ENCODE assay signal across 27 cellular contexts in genomic region chr18:78521136-78521535, GRCh38.
"Had no signal": no experiment of that assay in that cellular context is flagged by ENCODE, and none has a peak within 500 bp of the region (broad histone marks: within the 10 kb centered on the region; RNA-seq: fewer than 3 reads in every experiment).

No MANE protein-coding gene starts in this region.

- H3K9me3 ChIP-seq: adrenal gland, body of pancreas, colonic mucosa, gastrocnemius medialis had no signal

- DNase-seq: activated CD4-positive, alpha-beta memory T cell treated with anti-CD3 and anti-CD28 coated beads for 36 hours; activated CD4-positive, alpha-beta T cell treated with anti-CD3 and anti-CD28 coated beads for 36 hours; activated CD4-positive, alpha-beta T cell treated with anti-CD3 and anti-CD28 coated beads, Interleukin-2, amount 10 ng/mL, durations not matched to agents 24 days and 14 days; activated CD4-positive, CD25-positive, alpha-beta regulatory T cell; activated CD4-positive, CD25-positive, alpha-beta regulatory T cell treated with anti-CD3 and anti-CD28 coated beads, Interleukin-2, amount 50 U/mL, for 72 hours; activated CD8-positive, alpha-beta memory T cell treated with anti-CD3 and anti-CD28 coated beads, Interleukin-2, amount 10 ng/mL, durations not matched to agents 7 days and 5 days; activated CD8-positive, alpha-beta memory T cell treated with anti-CD3 and anti-CD28 coated beads, Interleukin-2, amount 50 U/mL, for 4 hours; activated CD8-positive, alpha-beta T cell treated with anti-CD3 and anti-CD28 coated beads, Interleukin-2, amount 10 ng/mL, durations not matched to agents 7 days and 5 days; activated effector memory CD4-positive, alpha-beta T cell treated with anti-CD3 and anti-CD28 coated beads, Interleukin-2, amount 50 U/mL, for 16 hours; activated naive CD4-positive, alpha-beta T cell treated with anti-CD3 and anti-CD28 coated beads for 36 hours; activated naive CD8-positive, alpha-beta T cell treated with anti-CD3 and anti-CD28 coated beads for 36 hours; activated naive CD8-positive, alpha-beta T cell treated with anti-CD3 and anti-CD28 coated beads, Interleukin-2, amount 50 U/mL, for 24 hours; activated T-cell treated with anti-CD3 and anti-CD28 coated beads, Interleukin-2, amount 50 U/mL, for 1 hour; activated T-cell treated with anti-CD3 and anti-CD28 coated beads, Interleukin-2, amount 50 U/mL, for 48 hours; amygdala; aorta; body of pancreas; central memory CD4-positive, alpha-beta T cell; cerebellar nuclear complex; colonic mucosa; effector memory CD4-positive, alpha-beta T cell; foreskin keratinocyte; gastrocnemius medialis; T-helper 2 cell had no signal

- H3K4me1 ChIP-seq: colonic mucosa, foreskin keratinocyte, gastrocnemius medialis had no signal

- H3K36me3 ChIP-seq: adrenal gland, cardiac muscle cell, colonic mucosa, gastrocnemius medialis had no signal

- H3K27ac ChIP-seq: adrenal gland, body of pancreas, cardiac muscle cell, colonic mucosa, foreskin keratinocyte, gastrocnemius medialis had no signal

- ATAC-seq: activated CD4-positive, alpha-beta T cell treated with anti-CD3 and anti-CD28 coated beads for 36 hours; activated CD8-positive, alpha-beta memory T cell treated with anti-CD3 and anti-CD28 coated beads, Interleukin-2, amount 10 ng/mL, durations not matched to agents 7 days and 5 days; activated CD8-positive, alpha-beta T cell treated with anti-CD3 and anti-CD28 coated beads, Interleukin-2, amount 10 ng/mL, durations not matched to agents 7 days and 5 days; activated naive CD8-positive, alpha-beta T cell treated with anti-CD3 and anti-CD28 coated beads, Interleukin-2, amount 50 U/mL, for 24 hours; body of pancreas; esophagus mucosa; foreskin keratinocyte; gastrocnemius medialis had no signal

- H3K4me3 ChIP-seq: adrenal gland, body of pancreas, cardiac muscle cell, colonic mucosa, gastrocnemius medialis had no signal

- H3K27me3 ChIP-seq: adrenal gland, body of pancreas, cardiac muscle cell, colonic mucosa, foreskin keratinocyte, gastrocnemius medialis had no signal
